Comparison of ENCODE assay signal across 24 cellular contexts in the genomic region with DNA sequence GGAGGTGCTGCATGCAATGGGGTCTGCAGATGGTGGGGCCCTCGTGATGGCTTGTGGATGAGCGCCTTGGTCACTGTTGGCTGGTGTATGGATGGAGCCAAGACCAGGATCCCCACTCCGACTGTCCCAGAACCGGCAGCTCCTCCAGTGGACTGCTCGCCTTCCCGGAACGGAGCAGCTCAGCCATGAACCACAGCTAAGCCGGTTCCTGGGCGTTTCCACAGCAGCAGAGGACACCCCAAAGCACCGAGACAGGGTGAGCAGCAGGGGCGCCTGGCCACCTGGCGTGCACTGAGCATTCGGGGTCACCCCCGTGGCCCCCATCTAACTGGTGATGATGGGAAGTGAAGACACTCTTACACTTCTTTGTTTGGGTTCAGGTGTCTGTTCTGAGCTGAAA. TPM values are rescaled to one million over a fixed set of nuclear protein-coding genes. Genes with fewer than 3 reads are reported as not detected.
DNase-seq lines count a peak whose midpoint lies in the region; ATAC-seq and TF ChIP-seq lines count a peak whose summit lies in the region.
"Had no signal": no experiment of that assay in that cellular context is flagged by ENCODE, and none has a peak within 500 bp of the region (broad histone marks: within the 10 kb centered on the region; RNA-seq: fewer than 3 reads in every experiment).

No MANE protein-coding gene starts in this region.

- H3K9me3 ChIP-seq in SK-N-SH (no peaks in the 10 kb centered on the region), neuronal stem cell (replicated peaks in 1 of 2; ENCODE audit: control insufficient read depth in 2 of 2, insufficient read depth in 1 of 2, low read depth in 1 of 2, low read length in 2 of 2) (peaks cover 0 to 3% of the 10 kb centered on the region in 2 donors), mammary epithelial cell (replicated peaks; ENCODE audit: insufficient read depth, low read length) (no peaks in the 10 kb centered on the region)
- H3K9me3 ChIP-seq: BE2C; BLaER1 treated with 17β-estradiol and CSF1 and Interleukin-3, amounts not matched to agents 10 nM and 100 nM; HAP-1 had no signal

- in situ Hi-C loops in astrocyte of the cerebellum (cut with HindIII; ENCODE audit: low sequenced_read_pairs) (loop anchor here (5.0 to 10.0 kb wide), 2 partner anchors 87 to 140 kb away; partner anchors contain the start of gene DNLZ), mammary epithelial cell (cut with MboI; ENCODE audit: low sequenced_read_pairs in 2 of 2) (no loop called here)

- H3K4me3 ChIP-seq in SK-N-SH (ENCODE audit: low read depth in 2 of 2, low read length in 1 of 2) = no peak overlapping the region
- no peak overlapping the region for H3K4me3 ChIP-seq in astrocyte of the cerebellum (ENCODE audit: low read depth, low read length)
- H3K4me3 ChIP-seq in neuronal stem cell (ENCODE audit: low read length in 2 of 2) = no peak overlapping the region
- no peak overlapping the region for H3K4me3 ChIP-seq in mammary epithelial cell (replicated peaks in 1 of 3; ENCODE audit: insufficient read depth in 1 of 3, low read depth in 2 of 3, low read length in 3 of 3)
- H3K4me3 ChIP-seq: BLaER1 treated with 17β-estradiol and CSF1 and Interleukin-3, amounts not matched to agents 10 nM and 100 nM; GM23338; HAP-1 had no signal

- peak overlapping the region; percentile 31 for H2BK15ac ChIP-seq in neuronal stem cell (ENCODE audit: low read length)

- no peak for ATAC-seq in SK-N-SH treated with all-trans-retinoic acid at 6 μM for 48 hours
- ATAC-seq: GM23338 had no signal

- H3K79me2 ChIP-seq in SK-N-SH (ENCODE audit: insufficient read depth) (no peaks in the 10 kb centered on the region), mammary epithelial cell (ENCODE audit: insufficient read depth, low read length) (no peaks in the 10 kb centered on the region)

- TF ChIP-seq CTCF in SK-N-SH (IDR thresholded peaks at IDR 0.05) (0 out of 2 replicates have a peak, but pooled peaks have one; percentile 12), GM12874 (IDR thresholded peaks at IDR 0.05; ENCODE audit: insufficient read depth, low read depth, low read length) (0 out of 2 replicates have a peak, but pooled peaks have one; percentile 19), astrocyte of the cerebellum (IDR thresholded peaks at IDR 0.05; ENCODE audit: low read depth, low read length, missing control alignments) (peak; percentile 7), mammary epithelial cell (conservative IDR thresholded peaks at IDR 0.05 in 1 of 2, IDR thresholded peaks at IDR 0.05 in 1 of 2; ENCODE audit: extremely low read depth in 1 of 2, insufficient read depth in 1 of 2, low read depth in 1 of 2, low read length in 2 of 2) (no peak)

- H3K4me2 ChIP-seq in SK-N-SH = no peak overlapping the region
- H3K4me2 ChIP-seq in neuronal stem cell (ENCODE audit: insufficient read depth, low read length, poor library complexity, severe bottlenecking) = no peak overlapping the region
- H3K4me2 ChIP-seq in mammary epithelial cell (ENCODE audit: insufficient read depth, low read depth, low read length) = no peak overlapping the region
- H3K4me2 ChIP-seq: BLaER1 treated with 17β-estradiol and CSF1 and Interleukin-3, amounts not matched to agents 10 nM and 100 nM; GM23338 had no signal

- CTCF ChIA-PET in SK-N-SH (lab: Yijun Ruan, JAX) = interaction anchor here (0.6 to 3.6 kb wide), 8 partner anchors 10 to 480 kb away, joined by 3 to 14 read pairs (median 4); no protein-coding TSS in a partner anchor
- CTCF ChIA-PET in mammary epithelial cell (lab: Charles Lee; ENCODE audit: low non-redundant PET) = no interaction called here

- no peak for TF ChIP-seq EP300 in SK-N-SH (IDR thresholded peaks at IDR 0.05; ENCODE audit: borderline replicate concordance in 1 of 2, low read depth in 1 of 2, low read length in 1 of 2)

- no peaks in the 10 kb centered on the region for H3K9me2 ChIP-seq in SK-N-SH

- no peak overlapping the region for H2AFZ ChIP-seq in SK-N-SH (ENCODE audit: low read depth)
- no peak overlapping the region for H2AFZ ChIP-seq in neuronal stem cell (ENCODE audit: low read length)
- H2AFZ ChIP-seq in mammary epithelial cell (ENCODE audit: low read depth, low read length) = no peak overlapping the region
- H2AFZ ChIP-seq: GM23338 had no signal

- no peak overlapping the region for H4K91ac ChIP-seq in neuronal stem cell (ENCODE audit: low read depth, low read length, poor library complexity)

- peak overlapping the region; percentile 50 for H3K14ac ChIP-seq in neuronal stem cell (ENCODE audit: low read length)

- H3F3A ChIP-seq in SK-N-SH (replicated peaks; ENCODE audit: insufficient read depth) = no peaks in the 10 kb centered on the region

- dilution Hi-C loops in mammary epithelial cell (cut with HindIII; ENCODE audit: low sequenced_read_pairs) = loop anchor here (5.0 kb wide), 3 partner anchors 70 to 220 kb away; partner anchors contain the start of gene LHX3

- DNase-seq in SK-N-SH = no peak
- DNase-seq in astrocyte of the cerebellum (ENCODE audit: low read depth) = no peak
- DNase-seq in neuronal stem cell (ENCODE audit: low spot score) = no peak
- no peak for DNase-seq in RKO (ENCODE audit: low spot score)
- DNase-seq in activated CD8-positive, alpha-beta memory T cell treated with anti-CD3 and anti-CD28 coated beads, Interleukin-2, amount 50 U/mL, for 48 hours = no peak
- no peak for DNase-seq in mammary epithelial cell
- DNase-seq: ACHN; AML-193; BE2C; CD4-positive, alpha-beta T cell; CD8-positive, alpha-beta memory T cell; DMS 273 treated with DMSO at 0.1 percent for 48 hours; DMS79; EL; GDM1; HFFc6 had no signal

- H3K9ac ChIP-seq in SK-N-SH = no peak overlapping the region
- no peak overlapping the region for H3K9ac ChIP-seq in neuronal stem cell (ENCODE audit: low read depth, low read length, poor library complexity)
- H3K9ac ChIP-seq in mammary epithelial cell (ENCODE audit: insufficient read depth, low read length) = no peak overlapping the region
- H3K9ac ChIP-seq: BLaER1 treated with 17β-estradiol and CSF1 and Interleukin-3, amounts not matched to agents 10 nM and 100 nM had no signal

- H3K79me1 ChIP-seq in neuronal stem cell (ENCODE audit: low read depth, low read length) = peaks cover 3% of the 10 kb centered on the region

- no peaks in the 10 kb centered on the region for H3K36me3 ChIP-seq in SK-N-SH (replicated peaks in 1 of 2; ENCODE audit: control insufficient read depth in 1 of 2, insufficient read depth in 2 of 2, low read length in 1 of 2)
- no peaks in the 10 kb centered on the region for H3K36me3 ChIP-seq in neuronal stem cell (replicated peaks in 1 of 2; ENCODE audit: control insufficient read depth in 2 of 2, insufficient read depth in 2 of 2, low read length in 2 of 2)
- H3K36me3 ChIP-seq in mammary epithelial cell (ENCODE audit: insufficient read depth, low read length) = no peaks in the 10 kb centered on the region
- H3K36me3 ChIP-seq: BE2C; BLaER1 treated with 17β-estradiol and CSF1 and Interleukin-3, amounts not matched to agents 10 nM and 100 nM; HAP-1 had no signal

- no peak overlapping the region for H3K27ac ChIP-seq in SK-N-SH (ENCODE audit: low read depth in 2 of 2, low read length in 1 of 2)
- no peak overlapping the region for H3K27ac ChIP-seq in neuronal stem cell (replicated peaks; ENCODE audit: low read length)
- H3K27ac ChIP-seq in mammary epithelial cell (ENCODE audit: insufficient read depth, low read depth, low read length) = no peak overlapping the region
- H3K27ac ChIP-seq: 22Rv1; BLaER1 treated with 17β-estradiol and CSF1 and Interleukin-3, amounts not matched to agents 10 nM and 100 nM had no signal

- H3K18ac ChIP-seq in neuronal stem cell (ENCODE audit: low read length) = peak overlapping the region; percentile 54

- H3K4ac ChIP-seq in neuronal stem cell (ENCODE audit: low read length) = no peak overlapping the region

- no peaks in the 10 kb centered on the region for H4K20me1 ChIP-seq in SK-N-SH (ENCODE audit: insufficient read depth)
- no peaks in the 10 kb centered on the region for H4K20me1 ChIP-seq in mammary epithelial cell (ENCODE audit: insufficient read depth, low read length)

- H2BK120ac ChIP-seq in neuronal stem cell (ENCODE audit: low read depth, low read length) = no peak overlapping the region

- no TSS peak for BruUV-seq in mammary epithelial cell (replicated peaks; lab: Mats Ljungman, UMichigan)

- intact Hi-C loops in mammary epithelial cell (cut with micrococcal nuclease) = no loop called here

- H2BK5ac ChIP-seq in neuronal stem cell (ENCODE audit: low read length) = no peak overlapping the region

- H3K23ac ChIP-seq in neuronal stem cell (ENCODE audit: low read depth, low read length, poor library complexity) = peak overlapping the region; percentile 49

- no peaks in the 10 kb centered on the region; a peak in 1 of 4 replicates for H3K4me1 ChIP-seq in SK-N-SH (ENCODE audit: control insufficient read depth in 1 of 2, insufficient read depth in 2 of 2, low read depth in 1 of 2, low read length in 1 of 2)
- peaks cover 0 to 6% of the 10 kb centered on the region in 2 donors for H3K4me1 ChIP-seq in neuronal stem cell (ENCODE audit: control insufficient read depth in 2 of 2, insufficient read depth in 1 of 2, low read depth in 1 of 2, low read length in 2 of 2)
- peaks cover 11% of the 10 kb centered on the region for H3K4me1 ChIP-seq in mammary epithelial cell (ENCODE audit: insufficient read depth, low read length)
- H3K4me1 ChIP-seq: BE2C, HAP-1 had no signal

- POLR2A ChIA-PET in SK-N-SH (lab: Yijun Ruan, JAX) = no interaction called here

- H4K8ac ChIP-seq in neuronal stem cell (ENCODE audit: low read depth, low read length) = no peak overlapping the region

- H3K27me3 ChIP-seq in SK-N-SH (ENCODE audit: insufficient read depth) = peaks cover 46% of the 10 kb centered on the region
- peaks cover 0 to 90% (median 0%) of the 10 kb centered on the region in 3 experiments for H3K27me3 ChIP-seq in neuronal stem cell (ENCODE audit: control insufficient read depth in 3 of 3, insufficient read depth in 3 of 3, low read depth in 1 of 3, low read length in 3 of 3)
- peaks cover 12% of the 10 kb centered on the region for H3K27me3 ChIP-seq in mammary epithelial cell (ENCODE audit: insufficient read depth, low read length)
- H3K27me3 ChIP-seq: BE2C had no signal

- no peak for TF ChIP-seq RAD21 in SK-N-SH (IDR thresholded peaks at IDR 0.05; ENCODE audit: low read length)

- H2BK12ac ChIP-seq in neuronal stem cell (ENCODE audit: low read length) = peak overlapping the region; percentile 16

- 35% methylated on average over 7 of the region's 14 CpGs for WGBS in SK-N-SH (ENCODE audit: low lambda C conversion rate)
- no CpG with 5 or more reads among the region's 14 CpGs for WGBS in neuronal stem cell (ENCODE audit: extremely low coverage in 2 of 2, insufficient read length in 2 of 2, insufficient replicate concordance in 1 of 2), 2 donors
- 88% methylated on average over 8 of the region's 14 CpGs for WGBS in mammary epithelial cell (ENCODE audit: low coverage, missing lambda C conversion rate)

- H2AK5ac ChIP-seq in neuronal stem cell (ENCODE audit: low read depth, low read length) = no peak overlapping the region

RNA-seq across cellular contexts. Expression of gene CCDC187, which starts 26.1 kb away (rescaled TPM):
- polyA plus RNA-seq in SK-N-SH (2012; rRNA removed) (not detected in 2 replicates), mammary epithelial cell (not detected)
- polyA plus RNA-seq in SK-N-SH (2012; cell fraction: cytosol; rRNA removed) = not detected in 2 replicates
- 0.02 TPM in 1 of 2 replicates, not detected in the other for polyA plus RNA-seq in SK-N-SH (2012; cell fraction: nucleus; rRNA removed)
- polyA plus RNA-seq in neuronal stem cell (2013, experiment 1 of 2) = 0.08 TPM
- polyA plus RNA-seq in neuronal stem cell (2013, experiment 2 of 2) = 0.08 TPM
- under 1 TPM in 1 of 2 donors, not detected in 1; 0.05 TPM for total RNA-seq in mammary epithelial cell
- polyA minus RNA-seq in mammary epithelial cell = not detected
- total RNA-seq: CD4-positive, alpha-beta T cell; CD8-positive, alpha-beta memory T cell; H4; HFFc6 had no signal
- polyA plus RNA-seq: CD14-positive monocyte; CD8-positive, alpha-beta memory T cell; GM23338 had no signal

RNA-seq across cellular contexts. Expression of gene QSOX2, which starts 32.1 kb away (rescaled TPM):
- 25.5 and 26.6 TPM in 2 replicates for polyA plus RNA-seq in SK-N-SH (2012; rRNA removed)
- 20.2 and 23.7 TPM in 2 replicates for polyA plus RNA-seq in SK-N-SH (2012; cell fraction: cytosol; rRNA removed)
- polyA plus RNA-seq in SK-N-SH (2012; cell fraction: nucleus; rRNA removed) = 31.2 and 37.5 TPM in 2 replicates
- 11.3 TPM for polyA plus RNA-seq in neuronal stem cell (2013, experiment 1 of 2)
- 11.5 TPM for polyA plus RNA-seq in neuronal stem cell (2013, experiment 2 of 2)
- 10 to 100 TPM; 14.8 to 21.3 TPM for total RNA-seq in mammary epithelial cell
- 12.3 TPM for polyA plus RNA-seq in mammary epithelial cell
- 22.2 TPM for polyA minus RNA-seq in mammary epithelial cell

RNA-seq across cellular contexts. Expression of gene GPSM1, which starts 49.6 kb away (rescaled TPM):
- polyA plus RNA-seq in SK-N-SH (2012; rRNA removed) (22.8 and 26.7 TPM in 2 replicates), mammary epithelial cell (9.1 TPM)
- polyA plus RNA-seq in SK-N-SH (2012; cell fraction: cytosol; rRNA removed) = 8.0 and 15.6 TPM in 2 replicates
- 105 and 135 TPM in 2 replicates for polyA plus RNA-seq in SK-N-SH (2012; cell fraction: nucleus; rRNA removed)
- polyA plus RNA-seq in neuronal stem cell (2013, experiment 1 of 2) = 37.4 TPM
- 37.2 TPM for polyA plus RNA-seq in neuronal stem cell (2013, experiment 2 of 2)
- total RNA-seq in mammary epithelial cell = 10 to 100 TPM; 34.3 to 34.4 TPM
- polyA minus RNA-seq in mammary epithelial cell = 2.2 TPM

Comparison
In these comparisons a context has a peak if more than half of its experiments do, and no peak if none do; other contexts are left out.
1. CTCF ChIP-seq: peak in SK-N-SH (single experiment), GM12874 (single experiment) and astrocyte of the cerebellum (single experiment); none in mammary epithelial cell (0 of 2).